In genomic region chrX:18389968-18390367, GRCh38 we compare ENCODE assay signal across 1 cellular context.
TF ChIP-seq lines count a peak whose summit lies in the region.

No MANE protein-coding gene starts in this region.

TF ChIP-seq in SK-N-SH, 30 proteins besides CTCF, POLR2A, EP300 and RAD21 (continued from another document):
- TF ChIP-seq REST (IDR thresholded peaks at IDR 0.05; ENCODE audit: low read depth, low read length) (no peak), RCOR1 (IDR thresholded peaks at IDR 0.05; ENCODE audit: low read length) (no peak), SIN3A (IDR thresholded peaks at IDR 0.05; ENCODE audit: borderline replicate concordance, low read depth, low read length) (no peak)
TF ChIP-seq in SK-N-SH: peak in this region for 0.
